In genomic region chr2:8153258-8153718, GRCh38 we compare ENCODE assay signal across 15 cellular contexts.
A peak's percentile ranks its signal among the peaks of the same experiment; 100 is the strongest.
DNase-seq lines count a peak whose midpoint lies in the region; ATAC-seq, FAIRE-seq and TF ChIP-seq lines count a peak whose summit lies in the region.
"Had no signal": no experiment of that assay in that cellular context is flagged by ENCODE, and none has a peak within 500 bp of the region (broad histone marks: within the 10 kb centered on the region; RNA-seq: fewer than 3 reads in every experiment).

No MANE protein-coding gene starts in this region.

- WGBS in HepG2 (ENCODE audit: low lambda C conversion rate) = 83% methylated on average over 8 of the region's 8 CpGs
- 94% methylated on average over 5 of the region's 8 CpGs for WGBS in right lobe of liver (ENCODE audit: insufficient coverage, low coverage, low lambda C conversion rate, missing lambda C conversion rate)

- no peak overlapping the region for H3K27ac Mint-ChIP-seq in stimulated activated naive B cell treated with anti-CD40 and anti-IgM and Interleukin-4, amounts not matched to agents 10 μg/mL and 1 μg/mL and 100 μg/mL, for 72 hours
- H3K27ac Mint-ChIP-seq: HFFc6 had no signal

- in situ Hi-C loops in HepG2 (cut with HindIII; ENCODE audit: extremely low pct_ligation_motif_present, low pct_unique_long_range_greater_than_20kb) (no loop called here), G401 (cut with HindIII; ENCODE audit: low sequenced_read_pairs) (no loop called here)

- CTCF ChIA-PET in HepG2 (lab: Yijun Ruan, JAX; ENCODE audit: low intra/inter-chr PET ratio, low total read pairs) = no interaction called here

- TF ChIP-seq EP300 in HepG2 (IDR thresholded peaks at IDR 0.05; ENCODE audit: low read depth in 2 of 2, low read length in 2 of 2) (no peak), HepG2 (CRISPR knock-in tag; IDR thresholded peaks at IDR 0.05; ENCODE audit: borderline replicate concordance) (no peak)

- H3K4me3 Mint-ChIP-seq in stimulated activated naive B cell treated with anti-CD40 and anti-IgM and Interleukin-4, amounts not matched to agents 10 μg/mL and 1 μg/mL and 100 μg/mL, for 72 hours = no peak overlapping the region
- H3K4me3 Mint-ChIP-seq: HFFc6, IgD-negative memory B cell had no signal

- FAIRE-seq in HepG2 (lab: Jason Lieb, UNC) = no peak

- H3K27me3 Mint-ChIP-seq in stimulated activated naive B cell treated with anti-CD40 and anti-IgM and Interleukin-4, amounts not matched to agents 10 μg/mL and 1 μg/mL and 100 μg/mL, for 72 hours = peaks cover 42 to 58% of the 10 kb centered on the region in 2 donors

- no peak for TF ChIP-seq RAD21 in HepG2 (CRISPR knock-in tag; IDR thresholded peaks at IDR 0.05)

- H3F3A ChIP-seq in OCI-LY1 (ENCODE audit: insufficient read depth, low read length) = no peaks in the 10 kb centered on the region

- H3K27me3 ChIP-seq in HepG2 (ENCODE audit: control insufficient read depth in 1 of 2, insufficient read depth in 2 of 2, low read length in 2 of 2) = no peaks in the 10 kb centered on the region
- H3K27me3 ChIP-seq in right lobe of liver = no peaks in the 10 kb centered on the region
- no peaks in the 10 kb centered on the region for H3K27me3 ChIP-seq in OCI-LY1 (ENCODE audit: insufficient read depth, low read length)

- no peaks in the 10 kb centered on the region for H3K9me3 ChIP-seq in HepG2 (ENCODE audit: low read length)
- H3K9me3 ChIP-seq in right lobe of liver = no peaks in the 10 kb centered on the region
- peaks cover 2% of the 10 kb centered on the region; the same call in 1 of the 2 replicates for H3K9me3 ChIP-seq in OCI-LY1 (ENCODE audit: low read length)

- H3K4me1 Mint-ChIP-seq in stimulated activated naive B cell treated with anti-CD40 and anti-IgM and Interleukin-4, amounts not matched to agents 10 μg/mL and 1 μg/mL and 100 μg/mL, for 72 hours = peaks cover 29 to 32% of the 10 kb centered on the region in 2 donors

- H3K4me1 ChIP-seq in HepG2 (ENCODE audit: insufficient read depth, low read length) = peaks cover 15% of the 10 kb centered on the region
- H3K4me1 ChIP-seq in right lobe of liver = peaks cover 0 to 5% (median 0%) of the 10 kb centered on the region in 4 donors
- H3K4me1 ChIP-seq in OCI-LY1 (ENCODE audit: insufficient read depth, low read length, severe bottlenecking) = peaks cover 13% of the 10 kb centered on the region

- TF ChIP-seq POLR2A in HepG2 (IDR thresholded peaks at IDR 0.05; ENCODE audit: insufficient read depth in 1 of 2, low read depth in 2 of 2, low read length in 2 of 2) (no peak), right lobe of liver (IDR thresholded peaks at IDR 0.05) (no peak)

- H3K27ac ChIP-seq in HepG2 (ENCODE audit: extremely low read length, insufficient read depth, low read length) (no peak overlapping the region), right lobe of liver (no peak overlapping the region), OCI-LY1 (ENCODE audit: low read depth, low read length, poor library complexity, severe bottlenecking) (no peak overlapping the region)

- H3K9ac ChIP-seq in HepG2 (ENCODE audit: insufficient read depth, low read depth, low read length) (no peak overlapping the region), OCI-LY1 (ENCODE audit: low read length) (no peak overlapping the region)

- POLR2A ChIA-PET in HepG2 (lab: Yijun Ruan, JAX) = no interaction called here

- H3K4me3 ChIP-seq in HepG2 (replicated peaks in 1 of 3; ENCODE audit: insufficient read depth in 1 of 3, low read depth in 2 of 3, low read length in 3 of 3) (no peak overlapping the region), right lobe of liver (no peak overlapping the region), OCI-LY1 (ENCODE audit: low read depth, low read length, poor library complexity, severe bottlenecking) (no peak overlapping the region)
- H3K4me3 ChIP-seq: lung had no signal

- H3K36me3 Mint-ChIP-seq in stimulated activated naive B cell treated with anti-CD40 and anti-IgM and Interleukin-4, amounts not matched to agents 10 μg/mL and 1 μg/mL and 100 μg/mL, for 72 hours = peaks cover 3 to 10% of the 10 kb centered on the region in 2 donors
- H3K36me3 Mint-ChIP-seq: IgD-negative memory B cell had no signal

- H3K36me3 ChIP-seq in HepG2 (replicated peaks in 1 of 2; ENCODE audit: control insufficient read depth in 1 of 2, insufficient read depth in 2 of 2, low read length in 2 of 2) = no peaks in the 10 kb centered on the region; a peak in 1 of 5 replicates
- no peaks in the 10 kb centered on the region for H3K36me3 ChIP-seq in right lobe of liver
- no peaks in the 10 kb centered on the region; the same call in 1 of the 2 replicates for H3K36me3 ChIP-seq in OCI-LY1 (ENCODE audit: insufficient read depth, low read length)

- H3K79me2 ChIP-seq in HepG2 (ENCODE audit: insufficient read depth, low read length) = no peaks in the 10 kb centered on the region
- no peaks in the 10 kb centered on the region for H3K79me2 ChIP-seq in OCI-LY1 (ENCODE audit: insufficient read depth, low read length)

- no peak for ATAC-seq in HepG2
- no peak for ATAC-seq in right lobe of liver
- peak; percentile 20 for ATAC-seq in HG02870 (IDR thresholded peaks at IDR 0.05; ENCODE audit: unreplicated experiment)
- ATAC-seq in stimulated activated naive B cell treated with anti-CD40 and anti-IgM and Interleukin-4, amounts not matched to agents 10 μg/mL and 1 μg/mL and 100 μg/mL, for 72 hours (replicated peaks) = peak; percentile 10 to 28
- ATAC-seq in GM18867 (IDR thresholded peaks at IDR 0.05; ENCODE audit: unreplicated experiment) = no peak
- ATAC-seq: activated CD4-positive, CD25-positive, alpha-beta regulatory T cell treated with anti-CD3 and anti-CD28 coated beads, Interleukin-2, amount 50 U/mL, for 24 hours had no signal

- TF ChIP-seq CTCF in HepG2 (CRISPR knock-in tag; IDR thresholded peaks at IDR 0.05) (no peak), right lobe of liver (IDR thresholded peaks at IDR 0.05) (no peak), OCI-LY1 (IDR thresholded peaks at IDR 0.05; ENCODE audit: low read length) (no peak)

- H3K4me2 ChIP-seq in HepG2 (ENCODE audit: low read depth, low read length) (no peak overlapping the region), OCI-LY1 (ENCODE audit: low read length) (peak overlapping the region; percentile 25)

- peaks cover 6 to 15% of the 10 kb centered on the region in 2 donors for H3K9me3 Mint-ChIP-seq in stimulated activated naive B cell treated with anti-CD40 and anti-IgM and Interleukin-4, amounts not matched to agents 10 μg/mL and 1 μg/mL and 100 μg/mL, for 72 hours
- H3K9me3 Mint-ChIP-seq: HFFc6 had no signal

- H4K20me1 ChIP-seq in HepG2 (ENCODE audit: insufficient read depth, low read length) (no peaks in the 10 kb centered on the region), OCI-LY1 (ENCODE audit: insufficient read depth, low read length) (no peaks in the 10 kb centered on the region)

- intact Hi-C loops in HepG2 (cut with micrococcal nuclease; ENCODE audit: unreplicated experiment) (no loop called here), right lobe of liver (cut with DNase I) (no loop called here)

- no peak for DNase-seq in HepG2 (ENCODE audit: low spot score)
- no peak for DNase-seq in right lobe of liver
- DNase-seq in stimulated activated naive B cell treated with anti-CD40 and anti-IgM and Interleukin-4, amounts not matched to agents 10 μg/mL and 1 μg/mL and 100 μg/mL, for 72 hours = no peak
- DNase-seq in stimulated activated CD8-positive, alpha-beta memory T cell treated with anti-CD3 and anti-CD28 coated beads, Interleukin-4, amount 100 ng/mL, for 48 hours = no peak
- DNase-seq in G401 (ENCODE audit: low spot score) = no peak
- DNase-seq: activated gamma-delta T cell treated with Interleukin-2 at 50 U/mL for 16 hours; central memory CD4-positive, alpha-beta T cell; HFFc6; NCI-H1694 had no signal

- H2AFZ ChIP-seq in HepG2 (ENCODE audit: low read length) (no peak overlapping the region), OCI-LY1 (ENCODE audit: low read length) (no peak overlapping the region)

- no TSS peak for BruUV-seq in HepG2 (replicated peaks; lab: Mats Ljungman, UMichigan)

- H3K9me2 ChIP-seq in OCI-LY1 (ENCODE audit: low read depth, low read length) = no peaks in the 10 kb centered on the region

TF ChIP-seq in HepG2, 621 proteins besides CTCF, POLR2A, EP300 and RAD21 (continues in another document):
- no peak for TF ChIP-seq ZNF746 (CRISPR knock-in tag; IDR thresholded peaks at IDR 0.05)
- no peak for TF ChIP-seq EEA1 (CRISPR knock-in tag; IDR thresholded peaks at IDR 0.05; ENCODE audit: borderline replicate concordance)
- no peak for TF ChIP-seq HBP1 (CRISPR knock-in tag; IDR thresholded peaks at IDR 0.05; ENCODE audit: low read depth)
- no peak for TF ChIP-seq ZNF615 (CRISPR knock-in tag; IDR thresholded peaks at IDR 0.05; ENCODE audit: borderline replicate concordance)
- TF ChIP-seq ZBTB10 (CRISPR knock-in tag; IDR thresholded peaks at IDR 0.05; ENCODE audit: borderline replicate concordance) = no peak

Comparison
In these comparisons a context has a peak if more than half of its experiments do, and no peak if none do; other contexts are left out.
1. ATAC-seq: peak in HG02870 (single experiment) and stimulated activated naive B cell treated with anti-CD40 and anti-IgM and Interleukin-4, amounts not matched to agents 10 μg/mL and 1 μg/mL and 100 μg/mL, for 72 hours (2 of 2); none in HepG2 (single experiment), right lobe of liver (0 of 4) and GM18867 (single experiment).